ENCODE assay signal across 12 cellular contexts in the genomic region with DNA sequence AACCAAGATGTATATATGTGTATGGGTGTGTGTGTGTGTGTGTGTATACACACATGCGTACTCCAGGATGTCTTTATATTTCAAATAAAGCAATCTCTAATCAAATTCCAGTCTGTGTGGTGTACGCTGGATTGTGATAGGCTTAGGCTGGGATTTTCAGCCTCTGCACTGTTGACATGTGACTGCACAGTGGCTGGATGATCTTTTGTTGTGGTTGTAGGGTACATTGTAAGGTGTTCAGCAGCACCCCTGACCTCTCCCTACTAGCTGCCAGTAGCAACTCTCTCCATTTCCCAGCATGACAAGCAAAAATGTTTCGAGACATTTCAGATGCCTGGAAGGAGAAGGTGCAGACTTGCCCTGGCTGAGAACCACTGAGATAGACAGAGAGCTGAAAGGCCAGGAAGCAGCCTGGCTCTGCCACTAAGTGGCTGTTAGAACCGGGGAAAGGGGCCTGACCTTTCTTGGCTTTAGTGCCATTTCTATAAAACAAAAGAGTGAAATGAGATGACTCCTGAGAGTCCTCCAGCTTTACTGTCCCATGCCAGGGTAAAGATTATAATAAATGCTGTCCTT. TPM values are rescaled to one million over a fixed set of nuclear protein-coding genes. Genes with fewer than 3 reads are reported as not detected.
DNase-seq lines count a peak whose midpoint lies in the region; ATAC-seq and TF ChIP-seq lines count a peak whose summit lies in the region.
"Had no signal": no experiment of that assay in that cellular context is flagged by ENCODE, and none has a peak within 500 bp of the region (broad histone marks: within the 10 kb centered on the region; RNA-seq: fewer than 3 reads in every experiment).

No MANE protein-coding gene starts in this region.

- POLR2A ChIA-PET in CD4-positive, alpha-beta memory T cell (lab: Charles Lee; ENCODE audit: partially characterized antibody) = no interaction called here

- peaks cover 6% of the 10 kb centered on the region for H3K36me3 ChIP-seq in CD4-positive, alpha-beta memory T cell (ENCODE audit: insufficient read depth, low read length)
- peaks cover 95% of the 10 kb centered on the region for H3K36me3 ChIP-seq in KOPT-K1 (ENCODE audit: insufficient read depth, low read length)

- no peaks in the 10 kb centered on the region for H3K27me3 Mint-ChIP-seq in CD4-positive, alpha-beta memory T cell

- no peaks in the 10 kb centered on the region for H3K27me3 ChIP-seq in CD4-positive, alpha-beta memory T cell (ENCODE audit: insufficient read depth, low read length)

- DNase-seq in CD4-positive, alpha-beta memory T cell = no peak
- DNase-seq in dermis blood vessel endothelial cell = peak; percentile 69
- DNase-seq in omental fat pad (ENCODE audit: low spot score) = no peak
- DNase-seq: activated CD8-positive, alpha-beta memory T cell treated with anti-CD3 and anti-CD28 coated beads, Interleukin-2, amount 50 U/mL, for 48 hours; cortex of kidney; NCI-H1092 treated with DMSO at 0.1 percent for 48 hours; NCI-H524 treated with DMSO at 0.1 percent for 48 hours had no signal

- peak overlapping the region in 6 of 7 donors; percentile 0 to 78 (median 64) for H3K27ac Mint-ChIP-seq in CD4-positive, alpha-beta memory T cell

- ATAC-seq in omental fat pad (ENCODE audit: low FRiP score) (peak; percentile 12), GM18909 (IDR thresholded peaks at IDR 0.05; ENCODE audit: poor library complexity, unreplicated experiment) (no peak), GM18867 (IDR thresholded peaks at IDR 0.05; ENCODE audit: unreplicated experiment) (no peak), GM21717 (IDR thresholded peaks at IDR 0.05; ENCODE audit: unreplicated experiment) (no peak)
- ATAC-seq: sciatic nerve had no signal

- CTCF ChIA-PET in CD4-positive, alpha-beta memory T cell (lab: Charles Lee; ENCODE audit: partially characterized antibody) = interaction anchor here (1.2 to 1.9 kb wide), 2 partner anchors 33 kb away, joined by 3 to 7 read pairs; no protein-coding TSS in a partner anchor

- peaks cover 22 to 37% (median 30%) of the 10 kb centered on the region in 4 donors for H3K4me1 Mint-ChIP-seq in CD4-positive, alpha-beta memory T cell

- H3K4me1 ChIP-seq in CD4-positive, alpha-beta memory T cell (ENCODE audit: insufficient read depth, low read length) = peaks cover 18% of the 10 kb centered on the region

- H3K4me3 ChIP-seq in CD4-positive, alpha-beta memory T cell (ENCODE audit: low read length in 2 of 2) = no peak overlapping the region

- H3K9me3 ChIP-seq in CD4-positive, alpha-beta memory T cell (ENCODE audit: control insufficient read depth in 1 of 2, low read length in 2 of 2) = no peaks in the 10 kb centered on the region
- H3K9me3 ChIP-seq in KOPT-K1 (ENCODE audit: insufficient read depth, low read length, poor library complexity, severe bottlenecking) = no peaks in the 10 kb centered on the region

- peaks cover 57 to 79% of the 10 kb centered on the region in 2 donors for H3K36me3 Mint-ChIP-seq in CD4-positive, alpha-beta memory T cell

- H3K27ac ChIP-seq in CD4-positive, alpha-beta memory T cell (ENCODE audit: low read depth, low read length) = no peak overlapping the region
- H3K27ac ChIP-seq in KOPT-K1 (ENCODE audit: low read depth, low read length, poor library complexity, severe bottlenecking) = peak overlapping the region; percentile 4

- intact Hi-C loops in CD4-positive, alpha-beta memory T cell (cut with micrococcal nuclease) = no loop called here

- peak overlapping the region in 2 of 8 donors; percentile 15 to 29 for H3K4me3 Mint-ChIP-seq in CD4-positive, alpha-beta memory T cell

- no peak for TF ChIP-seq CTCF in omental fat pad (IDR thresholded peaks at IDR 0.05)

- no peaks in the 10 kb centered on the region for H3K9me3 Mint-ChIP-seq in CD4-positive, alpha-beta memory T cell

RNA-seq across cellular contexts. Expression of gene PGM2, which starts 10.4 kb away (rescaled TPM):
- total RNA-seq in CD4-positive, alpha-beta memory T cell = 10 to 100 TPM; 16.9 to 18.4 TPM
- 10 to 100 TPM; 20.0 to 20.5 TPM for polyA plus RNA-seq in CD4-positive, alpha-beta memory T cell
- total RNA-seq in dermis blood vessel endothelial cell (55.3 TPM in 2 replicates), omental fat pad (10 to 100 TPM; 15.9 to 34.0 (median 26.2) TPM)

RNA-seq across cellular contexts. Expression of gene TBC1D1, which starts 54.0 kb away (rescaled TPM):
- 10 to 100 TPM; 44.8 to 46.7 TPM for total RNA-seq in CD4-positive, alpha-beta memory T cell
- polyA plus RNA-seq in CD4-positive, alpha-beta memory T cell = 10 to 100 TPM; 15.3 to 23.7 TPM
- 131 and 159 TPM in 2 replicates for total RNA-seq in dermis blood vessel endothelial cell
- total RNA-seq in omental fat pad = 100 to 1,000 TPM in 2 of 4 donors, 10 to 100 TPM in 2; 56.4 to 127 (median 94.8) TPM
